In genomic region chr14:94173471-94173884, GRCh38 we compare ENCODE assay signal across 1 cellular context.
TF ChIP-seq lines count a peak whose summit lies in the region.

No MANE protein-coding gene starts in this region.

TF ChIP-seq in GM23338, 12 proteins besides CTCF, POLR2A, EP300 and RAD21 (continued from another document):
- TF ChIP-seq ZNF462 (CRISPR knock-in tag; IDR thresholded peaks at IDR 0.05) (no peak), EZH2phosphoT487 (IDR thresholded peaks at IDR 0.05; ENCODE audit: unreplicated experiment) (no peak), EZH2 (IDR thresholded peaks at IDR 0.05; ENCODE audit: low read depth, unreplicated experiment) (no peak), POLR2AphosphoS5 (IDR thresholded peaks at IDR 0.05; ENCODE audit: low read depth) (no peak), JUNB (IDR thresholded peaks at IDR 0.05; ENCODE audit: unreplicated experiment) (no peak), ZNF331 (CRISPR knock-in tag; IDR thresholded peaks at IDR 0.05; ENCODE audit: low read depth) (no peak), ETS1 (IDR thresholded peaks at IDR 0.05) (no peak), ZNF114 (CRISPR knock-in tag; IDR thresholded peaks at IDR 0.05) (no peak), REST (IDR thresholded peaks at IDR 0.05; ENCODE audit: unreplicated experiment) (no peak), CREB1 (CRISPR knock-in tag; IDR thresholded peaks at IDR 0.05; ENCODE audit: low read depth) (no peak), STAT1 (IDR thresholded peaks at IDR 0.05; ENCODE audit: unreplicated experiment) (no peak)
